Comparison of ENCODE assay signal across 29 cellular contexts in the genomic region with DNA sequence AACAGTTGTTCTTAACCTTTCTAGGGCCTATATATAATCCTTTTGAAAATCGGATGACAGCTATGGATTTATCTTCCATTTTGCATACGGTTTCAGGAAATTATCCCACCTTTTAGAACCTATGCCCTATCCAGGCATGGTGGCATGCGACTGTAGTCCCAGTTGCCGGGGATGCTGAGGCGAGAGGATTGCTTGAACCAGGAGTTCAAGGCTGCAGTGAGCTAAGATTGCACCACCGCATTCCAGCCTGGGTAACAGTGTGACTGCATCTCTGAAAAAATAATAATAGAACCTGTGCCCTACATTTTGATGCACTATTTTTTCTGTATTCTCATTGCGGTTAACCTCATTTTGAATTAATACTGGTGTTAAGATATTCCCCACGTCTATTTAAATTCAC.
"Had no signal": no experiment of that assay in that cellular context is flagged by ENCODE, and none has a peak within 500 bp of the region (broad histone marks: within the 10 kb centered on the region; RNA-seq: fewer than 3 reads in every experiment).

No MANE protein-coding gene starts in this region.

- H2AFZ ChIP-seq: parathyroid adenoma had no signal

- H3K27ac ChIP-seq: left lung, lower lobe of right lung, parathyroid adenoma, psoas muscle, skin epidermis, suprapubic skin, tibial nerve, upper lobe of left lung had no signal

- H3K9me3 ChIP-seq: left lung, lower lobe of right lung, mucosa of descending colon, psoas muscle, suprapubic skin, tibial nerve, upper lobe of left lung had no signal

- H3K9ac ChIP-seq: parathyroid adenoma had no signal

- H3K4me3 Mint-ChIP-seq: naive thymus-derived CD4-positive, alpha-beta T cell; natural killer cell treated with Interleukin-12 subunit alpha and Interleukin-12 subunit beta and Interleukin-15 and Interleukin-18, amount 100 ng/mL, for 72 hours; neural crest cell; stimulated activated naive CD8-positive, alpha-beta T cell treated with anti-CD3 and anti-CD28 coated beads, Interleukin-15, Interleukin-2, amounts not matched to agents 100 ng/mL and 50 ng/mL, for 24 hours had no signal

- FAIRE-seq: islet of Langerhans, kidney, urothelium cell line had no signal

- H3K27me3 Mint-ChIP-seq: naive thymus-derived CD4-positive, alpha-beta T cell; natural killer cell treated with Interleukin-12 subunit alpha and Interleukin-12 subunit beta and Interleukin-15 and Interleukin-18, amount 100 ng/mL, for 72 hours; stimulated activated naive CD8-positive, alpha-beta T cell treated with anti-CD3 and anti-CD28 coated beads, Interleukin-15, Interleukin-2, amounts not matched to agents 100 ng/mL and 50 ng/mL, for 24 hours had no signal

- H3K4me3 ChIP-seq: left lung, lower lobe of right lung, mucosa of descending colon, psoas muscle, skin epidermis, suprapubic skin, tibial nerve, upper lobe of left lung had no signal

- H3K4me1 ChIP-seq: left lung, lower lobe of right lung, parathyroid adenoma, psoas muscle, suprapubic skin, tibial nerve, upper lobe of left lung had no signal

- H3K27ac Mint-ChIP-seq: natural killer cell treated with Interleukin-12 subunit alpha and Interleukin-12 subunit beta and Interleukin-15 and Interleukin-18, amount 100 ng/mL, for 72 hours; stimulated activated naive CD8-positive, alpha-beta T cell treated with anti-CD3 and anti-CD28 coated beads, Interleukin-15, Interleukin-2, amounts not matched to agents 100 ng/mL and 50 ng/mL, for 24 hours had no signal

- DNase-seq: head of caudate nucleus; hippocampal formation; kidney; left colon; left lung; lower lobe of right lung; mammary epithelial cell; mesendoderm; midbrain; mucosa of descending colon; naive thymus-derived CD4-positive, alpha-beta T cell; nucleus accumbens; psoas muscle; stimulated activated CD4-positive, alpha-beta T cell treated with anti-CD3 and anti-CD28 coated beads, Interleukin-12 subunit alpha, Interleukin-12 subunit beta, amount 100 ng/mL, for 4 hours; stimulated activated CD4-positive, alpha-beta T cell treated with anti-CD3 and anti-CD28 coated beads, Interleukin-15, amount 100 ng/mL, for 24 hours; stimulated activated CD4-positive, alpha-beta T cell treated with anti-CD3 and anti-CD28 coated beads, Interleukin-2, amount 100 ng/mL, for 24 hours; stimulated activated CD4-positive, alpha-beta T cell treated with anti-CD3 and anti-CD28 coated beads, Interleukin-4, amount 100 ng/mL, for 1 hour; stimulated activated naive CD4-positive, alpha-beta T cell; upper lobe of left lung had no signal

- H3K9me3 Mint-ChIP-seq: naive thymus-derived CD4-positive, alpha-beta T cell; natural killer cell treated with Interleukin-12 subunit alpha and Interleukin-12 subunit beta and Interleukin-15 and Interleukin-18, amount 100 ng/mL, for 72 hours; neural crest cell; stimulated activated naive CD8-positive, alpha-beta T cell treated with anti-CD3 and anti-CD28 coated beads, Interleukin-15, Interleukin-2, amounts not matched to agents 100 ng/mL and 50 ng/mL, for 24 hours had no signal

- ATAC-seq: left colon; left lung; lower lobe of right lung; mucosa of descending colon; naive thymus-derived CD4-positive, alpha-beta T cell; natural killer cell treated with Interleukin-12 subunit alpha and Interleukin-12 subunit beta and Interleukin-15 and Interleukin-18, amount 100 ng/mL, for 72 hours; psoas muscle; sciatic nerve had no signal

- H3K27me3 ChIP-seq: left lung, suprapubic skin, tibial nerve, upper lobe of left lung had no signal
